ENCODE assay signal across 8 cellular contexts in genomic region chrX:111680988-111681779, GRCh38. TPM values are rescaled to one million over a fixed set of nuclear protein-coding genes. Genes with fewer than 3 reads are reported as not detected.
A peak's percentile ranks its signal among the peaks of the same experiment; 100 is the strongest.
DNase-seq lines count a peak whose midpoint lies in the region; ATAC-seq and TF ChIP-seq lines count a peak whose summit lies in the region.

Gene ALG13, plus strand, starts transcription at chrX:111681170. Its CDS starts 49 bp downstream, at chrX:111681219.

- H3K36me3 Mint-ChIP-seq in activated naive CD4-positive, alpha-beta T cell treated with anti-CD3 and anti-CD28 coated beads, Interleukin-2, amount 50 U/mL, for 72 hours: peaks cover 18 to 25% of the 10 kb centered on the region in 2 donors

- H3K9me3 Mint-ChIP-seq in activated naive CD4-positive, alpha-beta T cell treated with anti-CD3 and anti-CD28 coated beads, Interleukin-2, amount 50 U/mL, for 72 hours: no peaks in the 10 kb centered on the region

- peak; percentile 66 for TF ChIP-seq POLR2A in GM10847 (IDR thresholded peaks at IDR 0.05; ENCODE audit: extremely low read depth, insufficient read length)

- peak; percentile 99 for ATAC-seq in HG02610 (IDR thresholded peaks at IDR 0.05; ENCODE audit: unreplicated experiment)
- peak; percentile 96 for ATAC-seq in SK-N-SH treated with all-trans-retinoic acid at 6 μM for 48 hours
- ATAC-seq in activated naive CD4-positive, alpha-beta T cell treated with anti-CD3 and anti-CD28 coated beads, Interleukin-2, amount 50 U/mL, for 72 hours: peak; percentile 95 to 97

- peak within 1 kb of the TSS; percentile 98 to 100 for H3K27ac Mint-ChIP-seq in activated naive CD4-positive, alpha-beta T cell treated with anti-CD3 and anti-CD28 coated beads, Interleukin-2, amount 50 U/mL, for 72 hours

- peak; percentile 95 for DNase-seq in NCI-H1092 (lab: John Stamatoyannopoulos, UW)
- DNase-seq in activated naive CD4-positive, alpha-beta T cell treated with anti-CD3 and anti-CD28 coated beads, Interleukin-2, amount 50 U/mL, for 72 hours (ENCODE audit: low spot score in 2 of 2): peak; percentile 75 to 82
- DNase-seq in glomerular endothelial cell (ENCODE audit: extremely low read depth, low read depth, low spot score): peak; percentile 42
- peak; percentile 74 for DNase-seq in occipital lobe (lab: John Stamatoyannopoulos, UW)

- peak within 1 kb of the TSS; percentile 86 for H3K27ac ChIP-seq in temporal lobe (ENCODE audit: low read depth, low read length)

TF ChIP-seq in SK-N-SH treated with all-trans-retinoic acid at 6 μM for 48 hours, 23 proteins besides CTCF, POLR2A, EP300 and RAD21:
- TF ChIP-seq, protein P1, sequence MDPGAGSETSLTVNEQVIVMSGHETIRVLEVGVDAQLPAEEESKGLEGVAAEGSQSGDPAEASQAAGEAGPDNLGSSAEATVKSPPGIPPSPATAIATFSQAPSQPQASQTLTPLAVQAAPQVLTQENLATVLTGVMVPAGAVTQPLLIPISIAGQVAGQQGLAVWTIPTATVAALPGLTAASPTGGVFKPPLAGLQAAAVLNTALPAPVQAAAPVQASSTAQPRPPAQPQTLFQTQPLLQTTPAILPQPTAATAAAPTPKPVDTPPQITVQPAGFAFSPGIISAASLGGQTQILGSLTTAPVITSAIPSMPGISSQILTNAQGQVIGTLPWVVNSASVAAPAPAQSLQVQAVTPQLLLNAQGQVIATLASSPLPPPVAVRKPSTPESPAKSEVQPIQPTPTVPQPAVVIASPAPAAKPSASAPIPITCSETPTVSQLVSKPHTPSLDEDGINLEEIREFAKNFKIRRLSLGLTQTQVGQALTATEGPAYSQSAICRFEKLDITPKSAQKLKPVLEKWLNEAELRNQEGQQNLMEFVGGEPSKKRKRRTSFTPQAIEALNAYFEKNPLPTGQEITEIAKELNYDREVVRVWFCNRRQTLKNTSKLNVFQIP (CRISPR knock-in tag; IDR thresholded peaks at IDR 0.05; ENCODE audit: borderline replicate concordance, low read depth): no peak
- TF ChIP-seq ZC3H10 (CRISPR knock-in tag; IDR thresholded peaks at IDR 0.05) (0 out of 2 replicates have a peak, but pooled peaks have one; percentile 38), ESRRG (CRISPR knock-in tag; IDR thresholded peaks at IDR 0.05) (no peak), TOX (CRISPR knock-in tag; IDR thresholded peaks at IDR 0.05; ENCODE audit: borderline replicate concordance) (no peak), GLIS3 (CRISPR knock-in tag; IDR thresholded peaks at IDR 0.05) (peak; percentile 50; the same call in 1 of the 2 replicates), CSDC2 (CRISPR knock-in tag; IDR thresholded peaks at IDR 0.05) (peak; percentile 76; the same call in 1 of the 2 replicates), TSHZ2 (CRISPR knock-in tag; IDR thresholded peaks at IDR 0.05) (peak; percentile 79), ZNF8 (CRISPR knock-in tag; IDR thresholded peaks at IDR 0.05) (no peak; the same call in 1 of the 2 replicates), RARB (CRISPR knock-in tag; IDR thresholded peaks at IDR 0.05) (0 out of 2 replicates have a peak, but pooled peaks have one; percentile 39), SNAI2 (CRISPR knock-in tag; IDR thresholded peaks at IDR 0.05) (no peak), ISL1 (CRISPR knock-in tag; IDR thresholded peaks at IDR 0.05) (no peak), CSRNP3 (CRISPR knock-in tag; IDR thresholded peaks at IDR 0.05) (no peak), ZNF70 (CRISPR knock-in tag; IDR thresholded peaks at IDR 0.05) (no peak), PPARA (CRISPR knock-in tag; IDR thresholded peaks at IDR 0.05; ENCODE audit: borderline replicate concordance) (no peak), ARNTL (CRISPR knock-in tag; IDR thresholded peaks at IDR 0.05; ENCODE audit: borderline replicate concordance, low read depth) (peak; percentile 91)
- TF ChIP-seq, protein P2, sequence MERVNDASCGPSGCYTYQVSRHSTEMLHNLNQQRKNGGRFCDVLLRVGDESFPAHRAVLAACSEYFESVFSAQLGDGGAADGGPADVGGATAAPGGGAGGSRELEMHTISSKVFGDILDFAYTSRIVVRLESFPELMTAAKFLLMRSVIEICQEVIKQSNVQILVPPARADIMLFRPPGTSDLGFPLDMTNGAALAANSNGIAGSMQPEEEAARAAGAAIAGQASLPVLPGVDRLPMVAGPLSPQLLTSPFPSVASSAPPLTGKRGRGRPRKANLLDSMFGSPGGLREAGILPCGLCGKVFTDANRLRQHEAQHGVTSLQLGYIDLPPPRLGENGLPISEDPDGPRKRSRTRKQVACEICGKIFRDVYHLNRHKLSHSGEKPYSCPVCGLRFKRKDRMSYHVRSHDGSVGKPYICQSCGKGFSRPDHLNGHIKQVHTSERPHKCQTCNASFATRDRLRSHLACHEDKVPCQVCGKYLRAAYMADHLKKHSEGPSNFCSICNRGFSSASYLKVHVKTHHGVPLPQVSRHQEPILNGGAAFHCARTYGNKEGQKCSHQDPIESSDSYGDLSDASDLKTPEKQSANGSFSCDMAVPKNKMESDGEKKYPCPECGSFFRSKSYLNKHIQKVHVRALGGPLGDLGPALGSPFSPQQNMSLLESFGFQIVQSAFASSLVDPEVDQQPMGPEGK (CRISPR knock-in tag; IDR thresholded peaks at IDR 0.05; ENCODE audit: borderline replicate concordance): no peak

RNA-seq across cellular contexts. Expression of gene ALG13, which starts in this region (rescaled TPM):
- 10 to 100 TPM; 57.5 to 60.2 TPM for total RNA-seq in activated naive CD4-positive, alpha-beta T cell treated with anti-CD3 and anti-CD28 coated beads, Interleukin-2, amount 50 U/mL, for 72 hours
- total RNA-seq in glomerular endothelial cell (28.0 and 38.6 TPM in 2 replicates), occipital lobe (48.5 TPM), temporal lobe (45.2 TPM)

Comparison
In these comparisons a context has a peak if more than half of its experiments do, and no peak if none do; other contexts are left out.
1. Peak in every context shown above with its lines: DNase-seq, ATAC-seq and H3K27ac ChIP-seq.
2. DNase-seq: peak in every context shown above with its lines; median percentile 95 in NCI-H1092; 78 in activated naive CD4-positive, alpha-beta T cell treated with anti-CD3 and anti-CD28 coated beads, Interleukin-2, amount 50 U/mL, for 72 hours; 74 in occipital lobe; 42 in glomerular endothelial cell.